ENCODE assay signal across 21 cellular contexts in genomic region chr16:57202095-57202886, GRCh38. TPM values are rescaled to one million over a fixed set of nuclear protein-coding genes. Genes with fewer than 3 reads are reported as not detected.
DNase-seq lines count a peak whose midpoint lies in the region; ATAC-seq, FAIRE-seq and TF ChIP-seq lines count a peak whose summit lies in the region.
"Had no signal": no experiment of that assay in that cellular context is flagged by ENCODE, and none has a peak within 500 bp of the region (broad histone marks: within the 10 kb centered on the region; RNA-seq: fewer than 3 reads in every experiment).

No MANE protein-coding gene starts in this region.

- DNase-seq in stimulated activated naive CD8-positive, alpha-beta T cell treated with anti-CD3 and anti-CD28 coated beads, Interleukin-15, Interleukin-2, amounts not matched to agents 100 U/mL and 50 U/mL, for 24 hours = no peak
- DNase-seq in astrocyte (ENCODE audit: low read depth) (no peak), osteoblast (ENCODE audit: insufficient read length, low spot score, missing footprints) (no peak), NCI-H2029 (lab: John Stamatoyannopoulos, UW) (no peak), GM19239 (ENCODE audit: insufficient read length, low spot score) (no peak)
- DNase-seq: Calu3; CD8-positive, alpha-beta T cell; DMS79 treated with DMSO at 0.1 percent for 48 hours; GF-D8; GOT3; H7; HFFc6; IMR-90 had no signal

- no peaks in the 10 kb centered on the region for H3K9me3 Mint-ChIP-seq in stimulated activated naive CD8-positive, alpha-beta T cell treated with anti-CD3 and anti-CD28 coated beads, Interleukin-15, Interleukin-2, amounts not matched to agents 100 ng/mL and 50 ng/mL, for 24 hours
- no peaks in the 10 kb centered on the region for H3K9me3 Mint-ChIP-seq in astrocyte (ENCODE audit: unreplicated experiment)
- H3K9me3 Mint-ChIP-seq: CD8-positive, alpha-beta T cell; HFFc6 had no signal

- no peaks in the 10 kb centered on the region for H3K27me3 Mint-ChIP-seq in stimulated activated naive CD8-positive, alpha-beta T cell treated with anti-CD3 and anti-CD28 coated beads, Interleukin-15, Interleukin-2, amounts not matched to agents 100 ng/mL and 50 ng/mL, for 24 hours
- no peaks in the 10 kb centered on the region for H3K27me3 Mint-ChIP-seq in astrocyte (ENCODE audit: low read depth, unreplicated experiment)
- H3K27me3 Mint-ChIP-seq: B cell had no signal

- H3K4me1 Mint-ChIP-seq in stimulated activated naive CD8-positive, alpha-beta T cell treated with anti-CD3 and anti-CD28 coated beads, Interleukin-15, Interleukin-2, amounts not matched to agents 100 ng/mL and 50 ng/mL, for 24 hours (ENCODE audit: low read depth) = no peaks in the 10 kb centered on the region
- H3K4me1 Mint-ChIP-seq in astrocyte (ENCODE audit: low read depth, unreplicated experiment) = peaks cover 13% of the 10 kb centered on the region

- TF ChIP-seq CTCF in astrocyte (IDR thresholded peaks at IDR 0.05; ENCODE audit: insufficient read depth, low read depth, low read length) (no peak), osteoblast (IDR thresholded peaks at IDR 0.05; ENCODE audit: extremely low read depth, low read depth, low read length) (no peak)

- H3K4me3 ChIP-seq in astrocyte (ENCODE audit: insufficient read depth, low read depth, low read length) (no peak overlapping the region), osteoblast (ENCODE audit: insufficient read depth, low read length) (no peak overlapping the region)
- H3K4me3 ChIP-seq: BLaER1 treated with 17β-estradiol and CSF1 and Interleukin-3, amounts not matched to agents 10 nM and 100 nM had no signal

- peaks cover 22% of the 10 kb centered on the region for H3K36me3 ChIP-seq in astrocyte (ENCODE audit: insufficient read depth, low read length)
- H3K36me3 ChIP-seq in osteoblast (ENCODE audit: insufficient read depth, low read length) = peaks cover 24% of the 10 kb centered on the region

- H3K27ac ChIP-seq in astrocyte (ENCODE audit: low read depth, low read length) (no peak overlapping the region), osteoblast (ENCODE audit: low read depth, low read length) (peak overlapping the region; percentile 8)
- H3K27ac ChIP-seq: BLaER1 treated with 17β-estradiol and CSF1 and Interleukin-3, amounts not matched to agents 10 nM and 100 nM had no signal

- H3K27me3 ChIP-seq in astrocyte (ENCODE audit: insufficient read depth, low read length) (no peaks in the 10 kb centered on the region), osteoblast (ENCODE audit: insufficient read depth, low read length) (no peaks in the 10 kb centered on the region)
- H3K27me3 ChIP-seq: BLaER1 treated with 17β-estradiol and CSF1 and Interleukin-3, amounts not matched to agents 10 nM and 100 nM had no signal

- ATAC-seq in stimulated activated naive CD8-positive, alpha-beta T cell treated with anti-CD3 and anti-CD28 coated beads, Interleukin-15, Interleukin-2, amounts not matched to agents 100 U/mL and 50 U/mL, for 24 hours = no peak
- ATAC-seq in HG02763 (IDR thresholded peaks at IDR 0.05; ENCODE audit: unreplicated experiment) = no peak
- ATAC-seq: CD8-positive, alpha-beta T cell; HCT116 had no signal

- no peak overlapping the region for H3K4me3 Mint-ChIP-seq in stimulated activated naive CD8-positive, alpha-beta T cell treated with anti-CD3 and anti-CD28 coated beads, Interleukin-15, Interleukin-2, amounts not matched to agents 100 ng/mL and 50 ng/mL, for 24 hours
- H3K4me3 Mint-ChIP-seq in astrocyte (ENCODE audit: unreplicated experiment) = no peak overlapping the region
- H3K4me3 Mint-ChIP-seq: B cell; CD8-positive, alpha-beta T cell; HFFc6 had no signal

- H3K27ac Mint-ChIP-seq in stimulated activated naive CD8-positive, alpha-beta T cell treated with anti-CD3 and anti-CD28 coated beads, Interleukin-15, Interleukin-2, amounts not matched to agents 100 ng/mL and 50 ng/mL, for 24 hours = peak overlapping the region; percentile 17
- H3K27ac Mint-ChIP-seq in astrocyte (ENCODE audit: unreplicated experiment) = peak overlapping the region; percentile 42

- no peak overlapping the region for H2AFZ ChIP-seq in astrocyte (ENCODE audit: low read depth, low read length)
- H2AFZ ChIP-seq in osteoblast (ENCODE audit: low read length) = no peak overlapping the region

- H4K20me1 ChIP-seq in astrocyte (ENCODE audit: insufficient read depth, low read length) (peaks cover 25% of the 10 kb centered on the region), osteoblast (ENCODE audit: insufficient read depth, low read length) (peaks cover 2% of the 10 kb centered on the region)

- H3K9ac ChIP-seq in astrocyte (ENCODE audit: low read length) = no peak overlapping the region
- H3K9ac ChIP-seq: BLaER1 treated with 17β-estradiol and CSF1 and Interleukin-3, amounts not matched to agents 10 nM and 100 nM had no signal

- H3K36me3 Mint-ChIP-seq in stimulated activated naive CD8-positive, alpha-beta T cell treated with anti-CD3 and anti-CD28 coated beads, Interleukin-15, Interleukin-2, amounts not matched to agents 100 ng/mL and 50 ng/mL, for 24 hours (ENCODE audit: low read depth) = peaks cover 21% of the 10 kb centered on the region
- H3K36me3 Mint-ChIP-seq in astrocyte (ENCODE audit: low read depth, unreplicated experiment) = peaks cover 30% of the 10 kb centered on the region

- H3K4me1 ChIP-seq in astrocyte (ENCODE audit: insufficient read depth, low read length) (no peaks in the 10 kb centered on the region), osteoblast (ENCODE audit: insufficient read depth, low read length) (peaks cover 3% of the 10 kb centered on the region)

- FAIRE-seq in astrocyte (lab: Jason Lieb, UNC) (no peak), GM19239 (lab: Jason Lieb, UNC) (no peak)
- FAIRE-seq: GM12892, GM18507, HTR-8/SVneo had no signal

- H3K9me3 ChIP-seq in astrocyte (ENCODE audit: insufficient read depth, low read depth, low read length) (no peaks in the 10 kb centered on the region), osteoblast (ENCODE audit: low read depth, low read length) (no peaks in the 10 kb centered on the region)

- peaks cover 68% of the 10 kb centered on the region for H3K79me2 ChIP-seq in astrocyte (ENCODE audit: insufficient read depth, low read length)
- peaks cover 57% of the 10 kb centered on the region for H3K79me2 ChIP-seq in osteoblast (ENCODE audit: insufficient read depth, low read length)

- H3K4me2 ChIP-seq in astrocyte (ENCODE audit: low read length) = no peak overlapping the region
- H3K4me2 ChIP-seq in osteoblast (ENCODE audit: insufficient read depth, low read length) = no peak overlapping the region
- H3K4me2 ChIP-seq: BLaER1 treated with 17β-estradiol and CSF1 and Interleukin-3, amounts not matched to agents 10 nM and 100 nM had no signal

RNA-seq across cellular contexts. Expression of gene RSPRY1, which starts 16.2 kb away (rescaled TPM):
- total RNA-seq in astrocyte (76.8 TPM in 2 replicates), osteoblast (51.6 and 57.2 TPM in 2 replicates)

RNA-seq across cellular contexts. Expression of gene PSME3IP1, which starts 16.5 kb away (rescaled TPM):
- total RNA-seq in astrocyte (71.9 and 78.8 TPM in 2 replicates), osteoblast (53.9 and 70.2 TPM in 2 replicates)

RNA-seq across cellular contexts. Expression of gene ARL2BP, which starts 42.8 kb away (rescaled TPM):
- total RNA-seq in astrocyte = 70.9 and 71.1 TPM in 2 replicates
- total RNA-seq in osteoblast = 85.8 and 88.4 TPM in 2 replicates
